8 cellular contexts compared by ENCODE assay signal in the genomic region with DNA sequence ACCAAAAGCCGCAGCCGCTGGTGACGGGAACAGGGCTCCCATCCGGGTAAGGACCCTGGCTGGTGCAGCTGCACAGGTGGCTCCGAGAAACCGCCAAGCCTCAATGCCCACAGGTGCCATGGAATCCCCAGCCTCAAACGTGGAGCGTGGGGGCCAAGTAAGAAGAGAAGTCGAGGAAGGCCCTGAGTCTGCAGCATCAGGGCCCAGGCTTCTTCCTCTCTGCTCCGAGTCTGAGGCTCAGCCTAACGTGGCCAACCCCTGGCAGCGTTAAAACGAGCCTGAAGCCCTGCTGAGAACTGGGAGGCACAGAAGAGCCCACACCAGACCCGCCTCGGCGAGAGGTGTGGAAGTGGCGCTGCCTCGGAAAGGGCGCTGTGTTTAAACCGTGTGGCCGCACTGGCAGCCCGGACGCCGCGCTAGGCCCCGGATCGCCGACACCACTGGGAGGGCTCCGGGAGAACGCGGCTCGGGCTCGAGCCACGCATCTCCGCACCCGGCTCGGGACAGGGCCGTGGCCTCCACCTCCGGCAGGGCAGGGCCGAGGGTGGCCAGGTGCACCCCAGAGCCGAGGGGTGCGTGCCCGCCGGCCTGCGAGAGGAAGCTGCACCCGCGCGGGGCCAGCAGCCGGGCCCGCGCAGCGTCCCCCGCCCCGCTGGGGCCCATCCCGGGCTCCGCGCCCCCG. TPM values are rescaled to one million over a fixed set of nuclear protein-coding genes. Genes with fewer than 3 reads are reported as not detected.
DNase-seq lines count a peak whose midpoint lies in the region; ATAC-seq and TF ChIP-seq lines count a peak whose summit lies in the region.

No MANE protein-coding gene starts in this region.

- H3K4me3 ChIP-seq in breast epithelium (peak overlapping the region; percentile 62 to 94 (median 74)), upper lobe of left lung (peak overlapping the region; percentile 12 to 97 (median 88))

- TF ChIP-seq POLR2A in breast epithelium (IDR thresholded peaks at IDR 0.05): no peak
- no peak for TF ChIP-seq POLR2A in upper lobe of left lung (IDR thresholded peaks at IDR 0.05)

- peak overlapping the region; percentile 68 for H3K9ac ChIP-seq in ES-I3 (ENCODE audit: low read depth, low read length)

- H3K27ac ChIP-seq in KOPT-K1 (ENCODE audit: low read depth, low read length, poor library complexity, severe bottlenecking) (peak overlapping the region; percentile 47), breast epithelium (peak overlapping the region in 1 of 2 donors; percentile 80), upper lobe of left lung (peak overlapping the region in 1 of 4 donors; percentile 68)

- peaks cover 8% of the 10 kb centered on the region; the same call in 1 of the 2 replicates for H3K36me3 ChIP-seq in ES-I3 (ENCODE audit: insufficient read depth, low read length)
- peaks cover 45% of the 10 kb centered on the region for H3K36me3 ChIP-seq in KOPT-K1 (ENCODE audit: insufficient read depth, low read length)
- H3K36me3 ChIP-seq in breast epithelium: no peaks in the 10 kb centered on the region
- H3K36me3 ChIP-seq in upper lobe of left lung: peaks cover 6 to 33% (median 23%) of the 10 kb centered on the region in 4 donors

- no peak for TF ChIP-seq EP300 in upper lobe of left lung (IDR thresholded peaks at IDR 0.05)

- intact Hi-C loops in breast epithelium (cut with DNase I; ENCODE audit: low total_unique reads): no loop called here

- H3K27me3 ChIP-seq in breast epithelium (no peaks in the 10 kb centered on the region), upper lobe of left lung (no peaks in the 10 kb centered on the region)

- DNase-seq in breast epithelium (ENCODE audit: low spot score in 2 of 2) (no peak), lung microvascular endothelial cell (ENCODE audit: low read depth in 2 of 2) (peak; percentile 33 to 44), upper lobe of left lung (peak in 1 of 2 donors; percentile 88), ureter (ENCODE audit: low spot score) (no peak)

- H3K4me1 ChIP-seq in ES-I3 (ENCODE audit: insufficient read depth, low read length) (peaks cover 3% of the 10 kb centered on the region; the same call in 1 of the 2 replicates), breast epithelium (peaks cover 6 to 8% of the 10 kb centered on the region in 2 donors), upper lobe of left lung (peaks cover 13 to 45% (median 26%) of the 10 kb centered on the region in 4 donors)

- WGBS in upper lobe of left lung, 2 donors: 20 to 30% methylated on average over 4 to 16 of the region's 58 CpGs

- ATAC-seq in GM21529 (IDR thresholded peaks at IDR 0.05; ENCODE audit: unreplicated experiment) (peak; percentile 14), upper lobe of left lung (ENCODE audit: low FRiP score in 2 of 2) (no peak), GM18870 (IDR thresholded peaks at IDR 0.05; ENCODE audit: unreplicated experiment) (no peak)

- no peak for TF ChIP-seq CTCF in breast epithelium (IDR thresholded peaks at IDR 0.05)
- peak in 1 of 6 experiments; percentile 4 for TF ChIP-seq CTCF in upper lobe of left lung (IDR thresholded peaks at IDR 0.05)

- H3K9me3 ChIP-seq in ES-I3 (ENCODE audit: control insufficient read depth, insufficient read depth, low read length) (no peaks in the 10 kb centered on the region), KOPT-K1 (ENCODE audit: insufficient read depth, low read length, poor library complexity, severe bottlenecking) (no peaks in the 10 kb centered on the region), breast epithelium (no peaks in the 10 kb centered on the region), upper lobe of left lung (no peaks in the 10 kb centered on the region)

RNA-seq across cellular contexts. Expression of a gene that starts 0.7 kb away (rescaled TPM):
- 10 to 100 TPM in 2 of 3 donors, 1 to 10 TPM in 1; 9.4 to 17.7 (median 16.5) TPM for total RNA-seq in breast epithelium
- total RNA-seq in lung microvascular endothelial cell: 11.1 and 13.5 TPM in 2 replicates
- 10 to 100 TPM; 10.2 to 28.3 (median 20.9) TPM for total RNA-seq in upper lobe of left lung
- total RNA-seq in ureter: 26.3 TPM

RNA-seq across cellular contexts. Expression of a gene that starts 10.9 kb away (rescaled TPM):
- 10 to 100 TPM; 23.4 to 47.5 (median 45.1) TPM for total RNA-seq in breast epithelium
- 10.9 and 15.7 TPM in 2 replicates for total RNA-seq in lung microvascular endothelial cell
- 100 to 1,000 TPM in 1 of 6 donors, 10 to 100 TPM in 5; 25.5 to 115 (median 42.4) TPM for total RNA-seq in upper lobe of left lung
- 43.4 TPM for total RNA-seq in ureter

RNA-seq across cellular contexts. Expression of a gene that starts 15.9 kb away (rescaled TPM):
- total RNA-seq in breast epithelium: 100 to 1,000 TPM in 1 of 3 donors, 10 to 100 TPM in 2; 23.8 to 122 (median 57.0) TPM
- total RNA-seq in lung microvascular endothelial cell: 19.4 and 28.0 TPM in 2 replicates
- 100 to 1,000 TPM in 3 of 6 donors, 10 to 100 TPM in 3; 74.9 to 202 (median 99.6) TPM for total RNA-seq in upper lobe of left lung
- total RNA-seq in ureter: 118 TPM

RNA-seq across cellular contexts. Expression of a gene that starts 29.2 kb away (rescaled TPM):
- total RNA-seq in breast epithelium (100 to 1,000 TPM in 1 of 3 donors, 10 to 100 TPM in 2; 63.7 to 113 (median 91.2) TPM), lung microvascular endothelial cell (29.4 and 46.2 TPM in 2 replicates), upper lobe of left lung (100 to 1,000 TPM in 2 of 6 donors, 10 to 100 TPM in 4; 68.0 to 183 (median 83.6) TPM), ureter (126 TPM)

RNA-seq across cellular contexts. Expression of a gene that starts 37.9 kb away (rescaled TPM):
- 10 to 100 TPM; 45.4 to 71.8 (median 65.4) TPM for total RNA-seq in breast epithelium
- total RNA-seq in lung microvascular endothelial cell: 48.4 and 72.4 TPM in 2 replicates
- total RNA-seq in upper lobe of left lung: 100 to 1,000 TPM in 2 of 6 donors, 10 to 100 TPM in 4; 36.5 to 172 (median 62.1) TPM
- total RNA-seq in ureter: 38.2 TPM

Comparison
In these comparisons a context has a peak if more than half of its experiments do, and no peak if none do; other contexts are left out.
1. DNase-seq: peak in lung microvascular endothelial cell (2 of 2); none in breast epithelium (0 of 2) and ureter (single experiment).